1 cellular context compared by ENCODE assay signal in genomic region chr4:86831262-86832090, GRCh38.
TF ChIP-seq lines count a peak whose summit lies in the region.

No MANE protein-coding gene starts in this region.

TF ChIP-seq in HEK293, 187 proteins besides CTCF, POLR2A, EP300 and RAD21 (continued from another document):
- TF ChIP-seq ZNF280D (tag by site-specific recombination; IDR thresholded peaks at IDR 0.05), result no peak
- no peak for TF ChIP-seq ZFP37 (tag by site-specific recombination; IDR thresholded peaks at IDR 0.05)
- TF ChIP-seq ZNF433 (tag by site-specific recombination; IDR thresholded peaks at IDR 0.05; ENCODE audit: low read depth), result no peak
- no peak for TF ChIP-seq ZSCAN30 (tag by site-specific recombination; IDR thresholded peaks at IDR 0.05)
- no peak for TF ChIP-seq ZNF18 (tag by site-specific recombination; IDR thresholded peaks at IDR 0.05)
- TF ChIP-seq MEIS1 (CRISPR knock-in tag; IDR thresholded peaks at IDR 0.05; ENCODE audit: borderline replicate concordance), result no peak
- TF ChIP-seq WT1 (tag by site-specific recombination; IDR thresholded peaks at IDR 0.05), result peak; percentile 42; the same call in 1 of the 2 replicates
- TF ChIP-seq OVOL3 (tag by site-specific recombination; IDR thresholded peaks at IDR 0.05), result no peak
- TF ChIP-seq ZNF112 (tag by site-specific recombination; IDR thresholded peaks at IDR 0.05), result no peak
- no peak for TF ChIP-seq ZNF585B (tag by site-specific recombination; IDR thresholded peaks at IDR 0.05)
- TF ChIP-seq SCRT2 (tag by site-specific recombination; IDR thresholded peaks at IDR 0.05), result peak; percentile 45
- no peak for TF ChIP-seq ZNF423 (tag by site-specific recombination; IDR thresholded peaks at IDR 0.05)
- TF ChIP-seq ZNF837 (tag by site-specific recombination; IDR thresholded peaks at IDR 0.05), result no peak
- TF ChIP-seq ZNF664 (tag by site-specific recombination; IDR thresholded peaks at IDR 0.05), result no peak
- TF ChIP-seq ZNF692 (tag by site-specific recombination; IDR thresholded peaks at IDR 0.05), result no peak
- TF ChIP-seq GFI1B (tag by site-specific recombination; IDR thresholded peaks at IDR 0.05), result no peak
- no peak for TF ChIP-seq KLF9 (tag by site-specific recombination; IDR thresholded peaks at IDR 0.05; ENCODE audit: low read depth)
- TF ChIP-seq ZNF214 (tag by site-specific recombination; IDR thresholded peaks at IDR 0.05; ENCODE audit: borderline replicate concordance), result no peak
- TF ChIP-seq ZNF777 (tag by site-specific recombination; IDR thresholded peaks at IDR 0.05; ENCODE audit: borderline replicate concordance), result no peak
- TF ChIP-seq ZNF169 (tag by site-specific recombination; IDR thresholded peaks at IDR 0.05), result no peak
- no peak for TF ChIP-seq ZNF529 (tag by site-specific recombination; IDR thresholded peaks at IDR 0.05; ENCODE audit: insufficient replicate concordance)
- TF ChIP-seq MZF1 (tag by site-specific recombination; IDR thresholded peaks at IDR 0.05; ENCODE audit: borderline replicate concordance), result no peak
- TF ChIP-seq ZNF555 (tag by site-specific recombination; conservative IDR thresholded peaks at IDR 0.05), result no peak
- TF ChIP-seq ZNF629 (tag by site-specific recombination; IDR thresholded peaks at IDR 0.05), result no peak
- TF ChIP-seq MYNN (tag by site-specific recombination; IDR thresholded peaks at IDR 0.05; ENCODE audit: borderline replicate concordance), result no peak
- no peak for TF ChIP-seq ZNF202 (tag by site-specific recombination; IDR thresholded peaks at IDR 0.05; ENCODE audit: borderline replicate concordance)
- TF ChIP-seq ATF2 (tag by site-specific recombination; IDR thresholded peaks at IDR 0.05; ENCODE audit: low read depth), result no peak
- peak; percentile 23; the same call in 1 of the 2 replicates for TF ChIP-seq PATZ1 (tag by site-specific recombination; IDR thresholded peaks at IDR 0.05)
- no peak for TF ChIP-seq ZNF645 (tag by site-specific recombination; IDR thresholded peaks at IDR 0.05)
- no peak for TF ChIP-seq ZNF76 (tag by site-specific recombination; IDR thresholded peaks at IDR 0.05; ENCODE audit: borderline replicate concordance, low read depth)
- TF ChIP-seq ZNF121 (tag by site-specific recombination; IDR thresholded peaks at IDR 0.05), result no peak
- TF ChIP-seq ZNF624 (tag by site-specific recombination; IDR thresholded peaks at IDR 0.05), result no peak
- TF ChIP-seq ZNF391 (tag by site-specific recombination; IDR thresholded peaks at IDR 0.05; ENCODE audit: borderline replicate concordance, low read depth), result no peak
- TF ChIP-seq ZNF571 (tag by site-specific recombination; IDR thresholded peaks at IDR 0.05), result no peak
- TF ChIP-seq KLF7 (tag by site-specific recombination; IDR thresholded peaks at IDR 0.05; ENCODE audit: borderline replicate concordance), result 0 out of 2 replicates have a peak, but pooled peaks have one; percentile 23
- TF ChIP-seq ZNF23 (tag by site-specific recombination; IDR thresholded peaks at IDR 0.05; ENCODE audit: borderline replicate concordance), result no peak
- no peak for TF ChIP-seq ZNF211 (tag by site-specific recombination; IDR thresholded peaks at IDR 0.05; ENCODE audit: low read depth)
- TF ChIP-seq KLF1 (tag by site-specific recombination; IDR thresholded peaks at IDR 0.05), result peak; percentile 87
- no peak for TF ChIP-seq HIC1 (tag by site-specific recombination; IDR thresholded peaks at IDR 0.05)
- TF ChIP-seq ZNF843 (tag by site-specific recombination; IDR thresholded peaks at IDR 0.05), result no peak
- no peak for TF ChIP-seq ZNF707 (tag by site-specific recombination; IDR thresholded peaks at IDR 0.05)
- TF ChIP-seq AEBP2 (tag by site-specific recombination; IDR thresholded peaks at IDR 0.05; ENCODE audit: borderline replicate concordance), result no peak
- TF ChIP-seq ZBTB10 (tag by site-specific recombination; IDR thresholded peaks at IDR 0.05), result no peak
- no peak for TF ChIP-seq ZNF768 (tag by site-specific recombination; IDR thresholded peaks at IDR 0.05)
